In genomic region chrX:135629342-135629741, GRCh38 we compare ENCODE assay signal across 18 cellular contexts.
DNase-seq lines count a peak whose midpoint lies in the region; ATAC-seq, FAIRE-seq and TF ChIP-seq lines count a peak whose summit lies in the region.
"Had no signal": no experiment of that assay in that cellular context is flagged by ENCODE, and none has a peak within 500 bp of the region (broad histone marks: within the 10 kb centered on the region; RNA-seq: fewer than 3 reads in every experiment).

No MANE protein-coding gene starts in this region.

- H3K4me3 ChIP-seq in left lung = no peak overlapping the region
- H3K4me3 ChIP-seq: GM23248 had no signal

- intact Hi-C loops in left lung (cut with DNase I) = no loop called here

- TF ChIP-seq CTCF in left lung (IDR thresholded peaks at IDR 0.05) = no peak

- no peaks in the 10 kb centered on the region for H3K9me3 ChIP-seq in left lung

- H3K4me1 ChIP-seq in left lung = no peaks in the 10 kb centered on the region

- no peaks in the 10 kb centered on the region for H3K27me3 ChIP-seq in left lung

- no peak for TF ChIP-seq POLR2A in GM12891 (IDR thresholded peaks at IDR 0.05; ENCODE audit: low read depth, low read length)

- ATAC-seq in left lung (peak; percentile 62), HG02623 (IDR thresholded peaks at IDR 0.05; ENCODE audit: unreplicated experiment) (no peak)

- no peak for DNase-seq in GM12891 (ENCODE audit: insufficient read length, low spot score)
- peak; percentile 3 for DNase-seq in OCI-M1 (lab: John Stamatoyannopoulos, UW)
- no peak for DNase-seq in left lung
- DNase-seq in NCI-H1417 treated with DMSO at 0.1 percent for 48 hours (lab: John Stamatoyannopoulos, UW) = no peak
- DNase-seq in islet precursor cell = no peak
- DNase-seq: C1 segment of cervical spinal cord; Calu3; CD4-positive, alpha-beta memory T cell; COR-L47; DMS79; EL; GF-D8; GM23248; H7; HCEC 1CT had no signal

- H3K36me3 ChIP-seq in left lung = no peaks in the 10 kb centered on the region

- no peak overlapping the region for H3K27ac ChIP-seq in left lung
- H3K27ac ChIP-seq: GM23248 had no signal

- peak; percentile 9 for FAIRE-seq in GM12891 (lab: Jason Lieb, UNC)
- FAIRE-seq: GM12892, H1 had no signal

TF ChIP-seq in GM12891, 5 proteins besides CTCF, POLR2A, EP300 and RAD21:
- TF ChIP-seq PAX5 (IDR thresholded peaks at IDR 0.05; ENCODE audit: insufficient read depth, low read length, severe bottlenecking) (no peak), POLR2AphosphoS5 (IDR thresholded peaks at IDR 0.05; ENCODE audit: low read depth, low read length) (no peak), TAF1 (IDR thresholded peaks at IDR 0.05; ENCODE audit: low read depth, low read length) (no peak), SPI1 (IDR thresholded peaks at IDR 0.05; ENCODE audit: low read depth, low read length) (no peak)
